ENCODE assay signal across 9 cellular contexts in genomic region chr6:2900821-2901644, GRCh38. TPM values are rescaled to one million over a fixed set of nuclear protein-coding genes. Genes with fewer than 3 reads are reported as not detected.
A peak's percentile ranks its signal among the peaks of the same experiment; 100 is the strongest.
DNase-seq lines count a peak whose midpoint lies in the region; ATAC-seq, FAIRE-seq and TF ChIP-seq lines count a peak whose summit lies in the region.
"Had no signal": no experiment of that assay in that cellular context is flagged by ENCODE, and none has a peak within 500 bp of the region (broad histone marks: within the 10 kb centered on the region; RNA-seq: fewer than 3 reads in every experiment).

No MANE protein-coding gene starts in this region.

- no peak for TF ChIP-seq RAD21 in GM12878 (IDR thresholded peaks at IDR 0.05; ENCODE audit: insufficient read depth, low read depth, low read length)

- in situ Hi-C loops in GM12878 (cut with MboI), result no loop called here
- in situ Hi-C loops in gastrocnemius medialis (cut with MboI; ENCODE audit: low sequenced_read_pairs in 4 of 4), result no loop called here

- TF ChIP-seq POLR2A in GM12878 (IDR thresholded peaks at IDR 0.05; ENCODE audit: low read depth, low read length) (0 out of 2 replicates have a peak, but pooled peaks have one; percentile 1), suprapubic skin (IDR thresholded peaks at IDR 0.05) (no peak), GM18505 (IDR thresholded peaks at IDR 0.05; ENCODE audit: borderline replicate concordance, extremely low read depth, insufficient read depth, insufficient read length) (no peak), gastrocnemius medialis (IDR thresholded peaks at IDR 0.05) (no peak)

- no peak for TF ChIP-seq CTCF in GM12878 (IDR thresholded peaks at IDR 0.05 in 2 of 3, conservative IDR thresholded peaks at IDR 0.05 in 1 of 3; ENCODE audit: control insufficient read depth in 2 of 3, extremely low read depth in 1 of 3, insufficient read depth in 1 of 3, low read depth in 3 of 3, low read length in 3 of 3)
- no peak for TF ChIP-seq CTCF in suprapubic skin (IDR thresholded peaks at IDR 0.05)
- TF ChIP-seq CTCF in gastrocnemius medialis (IDR thresholded peaks at IDR 0.05 in 4 of 5, conservative IDR thresholded peaks at IDR 0.05 in 1 of 5), result no peak

- H3K9me3 ChIP-seq in GM12878 (replicated peaks; ENCODE audit: control insufficient read depth, insufficient read depth, low read length) (no peaks in the 10 kb centered on the region; the same call in 2 of the 3 replicates), suprapubic skin (no peaks in the 10 kb centered on the region), gastrocnemius medialis (no peaks in the 10 kb centered on the region)

- H4K20me1 ChIP-seq in GM12878 (ENCODE audit: control insufficient read depth, insufficient read depth), result no peaks in the 10 kb centered on the region

- peaks cover 29% of the 10 kb centered on the region for H3K4me1 ChIP-seq in GM12878 (ENCODE audit: control insufficient read depth, insufficient read depth, low read length)
- peaks cover 30% of the 10 kb centered on the region for H3K4me1 ChIP-seq in suprapubic skin
- H3K4me1 ChIP-seq in gastrocnemius medialis, result peaks cover 5 to 12% of the 10 kb centered on the region in 2 donors

- SMC1A ChIA-PET in GM12878 (lab: Charles Lee; ENCODE audit: uncharacterized antibody, unreplicated experiment), result interaction anchor here (0.8 to 6.2 kb wide), 9 partner anchors 9 to 61 kb away, joined by 3 to 136 read pairs (median 41); no protein-coding TSS in a partner anchor

- DNase-seq in activated T-cell treated with anti-CD3 and anti-CD28 coated beads, Interleukin-2, amount 50 U/mL, for 1 hour, result peak; percentile 39
- DNase-seq in activated T-cell treated with anti-CD3 and anti-CD28 coated beads for 4 hours (no peak), GM12878 (ENCODE audit: low read depth, low spot score) (no peak), lung microvascular endothelial cell (ENCODE audit: low read depth in 2 of 2) (peak; percentile 55 to 60), suprapubic skin (ENCODE audit: low spot score in 2 of 2) (no peak), gastrocnemius medialis (no peak), NCI-H1105 treated with DMSO at 0.1 percent for 48 hours (lab: John Stamatoyannopoulos, UW) (no peak)
- DNase-seq: NCI-H2081 treated with DMSO at 0.1 percent for 48 hours had no signal

- TF ChIP-seq EP300 in GM12878 (IDR thresholded peaks at IDR 0.05; ENCODE audit: borderline replicate concordance in 1 of 2, control insufficient read depth in 1 of 2, low read depth in 2 of 2, low read length in 2 of 2) (no peak), suprapubic skin (IDR thresholded peaks at IDR 0.05) (no peak)

- H3K27ac ChIP-seq in GM12878 (ENCODE audit: control insufficient read depth, insufficient read depth) (no peak overlapping the region), suprapubic skin (peak overlapping the region; percentile 3), gastrocnemius medialis (peak overlapping the region in 1 of 4 donors; percentile 4)

- intact Hi-C loops in GM12878 (cut with micrococcal nuclease; ENCODE audit: unreplicated experiment) (no loop called here), gastrocnemius medialis (cut with DNase I; ENCODE audit: low total_unique reads) (no loop called here)

- ATAC-seq in GM12878 (peak; percentile 8), GM18505 (IDR thresholded peaks at IDR 0.05; ENCODE audit: unreplicated experiment) (no peak), gastrocnemius medialis (no peak)

- H2AFZ ChIP-seq in GM12878 (ENCODE audit: control insufficient read depth, low read depth, low read length), result no peak overlapping the region

- CTCF ChIA-PET in GM12878 (lab: Yijun Ruan, JAX), result interaction anchor here (1.3 to 5.0 kb wide), 14 partner anchors 10 to 88 kb away, joined by 4 to 43 read pairs (median 6); no protein-coding TSS in a partner anchor

- TSS peak; percentile 52 for BruUV-seq in GM12878 (replicated peaks; lab: Mats Ljungman, UMichigan)

- peaks cover 16% of the 10 kb centered on the region for H3K79me2 ChIP-seq in GM12878 (ENCODE audit: control insufficient read depth, insufficient read depth, low read length)

- WGBS in GM12878 (ENCODE audit: insufficient coverage, insufficient replicate concordance, low lambda C conversion rate, missing lambda C conversion rate), result 45% methylated on average over 12 of the region's 12 CpGs
- WGBS in suprapubic skin, result 72% methylated on average over 12 of the region's 12 CpGs

- no peaks in the 10 kb centered on the region for H3K36me3 ChIP-seq in GM12878 (ENCODE audit: control insufficient read depth in 2 of 2, insufficient read depth in 2 of 2, low read length in 1 of 2)
- peaks cover 1% of the 10 kb centered on the region for H3K36me3 ChIP-seq in suprapubic skin
- peaks cover 0 to 1% of the 10 kb centered on the region in 2 donors for H3K36me3 ChIP-seq in gastrocnemius medialis

- H3K4me3 ChIP-seq in GM12878, result peak overlapping the region; percentile 57
- H3K4me3 ChIP-seq in suprapubic skin, result peak overlapping the region; percentile 66
- H3K4me3 ChIP-seq in gastrocnemius medialis, result peak overlapping the region in 1 of 4 donors; percentile 69

- POLR2A ChIA-PET in GM12878 (lab: Charles Lee), result interaction anchor here (0.6 to 6.6 kb wide), 11 partner anchors 8 to 102 kb away, joined by 3 to 126 read pairs (median 3); no protein-coding TSS in a partner anchor

- RAD21 ChIA-PET in GM12878 (lab: Charles Lee; ENCODE audit: unreplicated experiment), result interaction anchor here (0.7 to 6.1 kb wide), 14 partner anchors 9 to 110 kb away, joined by 3 to 64 read pairs (median 12); partner anchors contain the start of gene SERPINB1

- H3K27me3 ChIP-seq in GM12878 (replicated peaks in 1 of 2; ENCODE audit: control insufficient read depth in 2 of 2, insufficient read depth in 2 of 2, low read length in 1 of 2) (no peaks in the 10 kb centered on the region; a peak in 1 of 4 replicates), suprapubic skin (no peaks in the 10 kb centered on the region), gastrocnemius medialis (peaks cover 0 to 6% (median 0%) of the 10 kb centered on the region in 3 donors)

- peak overlapping the region; percentile 27 for H3K9ac ChIP-seq in GM12878 (ENCODE audit: control insufficient read depth, insufficient read depth, low read length)

- FAIRE-seq in GM12878 (lab: Jason Lieb, UNC), result no peak

- H3K4me2 ChIP-seq in GM12878 (ENCODE audit: control insufficient read depth, insufficient read depth), result peak overlapping the region; percentile 77

TF ChIP-seq in GM12878, 131 proteins besides CTCF, POLR2A, EP300 and RAD21 (continues in another document):
- TF ChIP-seq IKZF2 (IDR thresholded peaks at IDR 0.05), result peak; percentile 52 to 55; a peak in 2 of 4 replicates
- TF ChIP-seq POLR2AphosphoS5 (IDR thresholded peaks at IDR 0.05; ENCODE audit: low read length), result peak; percentile 71

RNA-seq across cellular contexts. Expression of gene SERPINB9, which starts 2.1 kb away (rescaled TPM):
- 63.2 and 66.0 TPM in 2 replicates for total RNA-seq in GM12878 (2013; cell fraction: nucleolus; rRNA removed)
- total RNA-seq in GM12878 (2014; rRNA removed) (4.7 and 5.6 TPM in 2 replicates), GM12878 (2014; rRNA removed; fragmentation: Illumina TruSeq; extraction: Trizol) (5.4 and 5.5 TPM in 2 replicates), GM12878 (2021) (5.8 and 6.1 TPM in 2 replicates), lung microvascular endothelial cell (38.5 and 70.2 TPM in 2 replicates), suprapubic skin (1 to 10 TPM; 1.0 to 4.0 (median 2.5) TPM), gastrocnemius medialis (1 to 10 TPM; 1.0 to 2.1 (median 1.6) TPM)
- polyA plus RNA-seq in GM12878 (2011; ENCODE audit: low read depth), result 7.8 TPM
- polyA plus RNA-seq in GM12878 (2011; rRNA removed) (133 and 141 TPM in 2 replicates), GM12878 (2014; fragmentation: Illumina TruSeq; extraction: Trizol) (6.7 and 7.3 TPM in 2 replicates), GM12878 (2014; fragmentation: Nextera tagmentation; extraction: Ambion mirVana) (1 to 10 TPM; 2.0 to 3.7 TPM), GM12878 (2014; rRNA removed) (3.8 and 5.9 TPM in 2 replicates), GM12878 (2016; fragmentation: Nextera tagmentation; extraction: Ambion mirVana) (1 to 10 TPM; 4.1 to 4.2 TPM)
- 94.6 and 110 TPM in 2 replicates for polyA plus RNA-seq in GM12878 (2011; cell fraction: cytosol; rRNA removed)
- 35.5 and 39.0 TPM in 2 replicates for polyA plus RNA-seq in GM12878 (2011; cell fraction: nucleus; rRNA removed)
- polyA plus RNA-seq in GM12878 (2012), result 11.4 and 20.4 TPM in 2 replicates
- 135 and 152 TPM in 2 replicates for polyA minus RNA-seq in GM12878 (2011; rRNA and poly(A)+ RNA removed)
- 57.1 and 64.0 TPM in 2 replicates for polyA minus RNA-seq in GM12878 (2011; cell fraction: cytosol; rRNA and poly(A)+ RNA removed)
- 21.2 and 30.0 TPM in 2 replicates for polyA minus RNA-seq in GM12878 (2011; cell fraction: nucleus; rRNA and poly(A)+ RNA removed)

RNA-seq across cellular contexts. Expression of gene SERPINB1, which starts 59.4 kb away (rescaled TPM):
- 0.67 and 1.0 TPM in 2 replicates for total RNA-seq in GM12878 (2013; cell fraction: nucleolus; rRNA removed)
- total RNA-seq in GM12878 (2014; rRNA removed) (0.45 and 0.65 TPM in 2 replicates), GM12878 (2014; rRNA removed; fragmentation: Illumina TruSeq; extraction: Trizol) (0.67 and 0.88 TPM in 2 replicates), GM12878 (2021) (1.6 TPM in 2 replicates), lung microvascular endothelial cell (3.8 and 21.8 TPM in 2 replicates), suprapubic skin (10 to 100 TPM; 11.8 to 20.6 (median 16.9) TPM), gastrocnemius medialis (10 to 100 TPM; 14.0 to 29.9 (median 24.9) TPM)
- 0.76 TPM for polyA plus RNA-seq in GM12878 (2011; ENCODE audit: low read depth)
- polyA plus RNA-seq in GM12878 (2011; rRNA removed) (2.4 and 3.5 TPM in 2 replicates), GM12878 (2014; fragmentation: Illumina TruSeq; extraction: Trizol) (1.1 and 3.2 TPM in 2 replicates), GM12878 (2014; fragmentation: Nextera tagmentation; extraction: Ambion mirVana) (1 to 10 TPM in 1 of 2 experiments, under 1 TPM in 1; 0.82 to 1.8 TPM), GM12878 (2014; rRNA removed) (0.71 and 0.85 TPM in 2 replicates), GM12878 (2016; fragmentation: Nextera tagmentation; extraction: Ambion mirVana) (under 1 TPM; 0.67 to 0.72 TPM)
- 0.88 and 0.99 TPM in 2 replicates for polyA plus RNA-seq in GM12878 (2011; cell fraction: cytosol; rRNA removed)
- 0.90 and 1.3 TPM in 2 replicates for polyA plus RNA-seq in GM12878 (2011; cell fraction: nucleus; rRNA removed)
- polyA plus RNA-seq in GM12878 (2012), result 1.3 and 2.3 TPM in 2 replicates
- polyA minus RNA-seq in GM12878 (2011; rRNA and poly(A)+ RNA removed), result 1.1 and 1.8 TPM in 2 replicates
- 1.2 and 1.6 TPM in 2 replicates for polyA minus RNA-seq in GM12878 (2011; cell fraction: cytosol; rRNA and poly(A)+ RNA removed)
- 0.85 and 1.1 TPM in 2 replicates for polyA minus RNA-seq in GM12878 (2011; cell fraction: nucleus; rRNA and poly(A)+ RNA removed)

Comparison
In these comparisons a context has a peak if more than half of its experiments do, and no peak if none do; other contexts are left out.
1. DNase-seq: peak in activated T-cell treated with anti-CD3 and anti-CD28 coated beads, Interleukin-2, amount 50 U/mL, for 1 hour (single experiment) and lung microvascular endothelial cell (2 of 2); none in activated T-cell treated with anti-CD3 and anti-CD28 coated beads for 4 hours (single experiment), GM12878 (single experiment), suprapubic skin (0 of 2), gastrocnemius medialis (0 of 2) and NCI-H1105 treated with DMSO at 0.1 percent for 48 hours (single experiment).